ENCODE assay signal across 26 cellular contexts in the genomic region with DNA sequence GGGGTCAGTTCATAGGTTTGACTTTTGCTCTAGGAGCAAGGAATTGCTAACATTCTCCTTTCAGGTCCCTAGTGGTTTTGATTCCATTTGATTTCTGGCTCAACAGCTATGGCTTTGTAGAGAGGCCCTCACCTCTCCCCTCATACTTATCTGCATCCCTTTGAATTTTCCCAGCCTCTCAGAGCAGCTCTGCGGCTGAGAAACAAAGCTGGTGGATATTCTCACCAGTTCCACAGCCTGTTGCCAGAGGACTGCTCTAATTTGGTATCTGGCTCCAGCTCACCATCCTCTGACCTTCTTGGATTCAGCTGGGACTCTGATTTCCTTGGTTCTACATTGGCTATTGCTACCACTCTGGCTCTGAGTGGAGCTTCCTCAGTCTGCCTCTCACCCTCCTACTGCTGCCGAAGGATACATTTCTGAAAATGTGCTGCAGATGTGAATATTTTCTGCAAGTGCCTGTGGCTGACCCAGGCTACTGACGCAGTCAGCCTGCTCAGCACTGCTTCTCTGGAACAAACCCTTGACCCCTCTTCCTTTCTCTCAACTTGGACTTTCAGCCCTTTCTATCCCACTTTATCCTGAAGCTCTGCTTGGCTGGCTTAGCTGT.
DNase-seq lines count a peak whose midpoint lies in the region; ATAC-seq and TF ChIP-seq lines count a peak whose summit lies in the region.
"Had no signal": no experiment of that assay in that cellular context is flagged by ENCODE, and none has a peak within 500 bp of the region (broad histone marks: within the 10 kb centered on the region; RNA-seq: fewer than 3 reads in every experiment).

No MANE protein-coding gene starts in this region.

- no peaks in the 10 kb centered on the region for H3K4me1 Mint-ChIP-seq in naive thymus-derived CD8-positive, alpha-beta T cell
- no peaks in the 10 kb centered on the region for H3K4me1 Mint-ChIP-seq in activated naive CD4-positive, alpha-beta T cell treated with anti-CD3 and anti-CD28 coated beads for 36 hours (ENCODE audit: low read depth)
- H3K4me1 Mint-ChIP-seq: WTC11 had no signal

- intact Hi-C loops in right cardiac atrium (cut with DNase I), result no loop called here
- intact Hi-C loops in activated naive CD4-positive, alpha-beta T cell treated with anti-CD3 and anti-CD28 coated beads for 36 hours (cut with micrococcal nuclease), result no loop called here

- CTCF ChIA-PET in activated naive CD4-positive, alpha-beta T cell treated with anti-CD3 and anti-CD28 coated beads for 36 hours (lab: Charles Lee), result no interaction called here

- H3K4me1 ChIP-seq in right cardiac atrium (ENCODE audit: control insufficient read depth, insufficient read depth, low read length) (peaks cover 1% of the 10 kb centered on the region), HAP-1 (peaks cover 8% of the 10 kb centered on the region)
- H3K4me1 ChIP-seq: esophagus muscularis mucosa, SJSA1, testis had no signal

- ATAC-seq in right cardiac atrium (peak; percentile 51 to 70), GM19467 (IDR thresholded peaks at IDR 0.05; ENCODE audit: unreplicated experiment) (no peak)
- no peak for ATAC-seq in naive thymus-derived CD8-positive, alpha-beta T cell

- 31% methylated on average over 3 of the region's 3 CpGs for WGBS in right cardiac atrium

- no peaks in the 10 kb centered on the region for H3K36me3 ChIP-seq in HAP-1 (replicated peaks)
- H3K36me3 ChIP-seq: cardiac muscle cell, esophagus muscularis mucosa, SJSA1 had no signal

- H3K9me3 Mint-ChIP-seq in naive thymus-derived CD8-positive, alpha-beta T cell, result no peaks in the 10 kb centered on the region
- no peaks in the 10 kb centered on the region for H3K9me3 Mint-ChIP-seq in activated naive CD4-positive, alpha-beta T cell treated with anti-CD3 and anti-CD28 coated beads for 36 hours
- H3K9me3 Mint-ChIP-seq: activated CD4-positive, alpha-beta memory T cell treated with anti-CD3 and anti-CD28 coated beads for 36 hours; H9 had no signal

- H3K27ac Mint-ChIP-seq in naive thymus-derived CD8-positive, alpha-beta T cell, result no peak overlapping the region
- H3K27ac Mint-ChIP-seq in activated naive CD4-positive, alpha-beta T cell treated with anti-CD3 and anti-CD28 coated beads for 36 hours, result no peak overlapping the region
- H3K27ac Mint-ChIP-seq: activated CD4-positive, alpha-beta memory T cell treated with anti-CD3 and anti-CD28 coated beads for 36 hours; activated naive CD8-positive, alpha-beta T cell; H9; WTC11 had no signal

- no peak overlapping the region for H3K4me3 Mint-ChIP-seq in naive thymus-derived CD8-positive, alpha-beta T cell
- H3K4me3 Mint-ChIP-seq in activated naive CD4-positive, alpha-beta T cell treated with anti-CD3 and anti-CD28 coated beads for 36 hours, result no peak overlapping the region
- H3K4me3 Mint-ChIP-seq: activated CD4-positive, alpha-beta memory T cell treated with anti-CD3 and anti-CD28 coated beads for 36 hours; activated naive CD8-positive, alpha-beta T cell; H9; WTC11 had no signal

- POLR2A ChIA-PET in naive thymus-derived CD8-positive, alpha-beta T cell (lab: Charles Lee), result no interaction called here

- in situ Hi-C loops in HAP-1 (cut with MboI; ENCODE audit: low sequenced_read_pairs), result no loop called here

- no peak overlapping the region for H3K4me3 ChIP-seq in AG10803 (ENCODE audit: low read length)
- no peak overlapping the region for H3K4me3 ChIP-seq in right cardiac atrium (ENCODE audit: low read length)
- no peak overlapping the region for H3K4me3 ChIP-seq in HAP-1
- H3K4me3 ChIP-seq: cardiac muscle cell, esophagus muscularis mucosa, PC-9, SJSA1, skin epidermis, testis had no signal

- peaks cover 1 to 10% (median 8%) of the 10 kb centered on the region in 5 donors for H3K27me3 Mint-ChIP-seq in naive thymus-derived CD8-positive, alpha-beta T cell
- H3K27me3 Mint-ChIP-seq in activated naive CD4-positive, alpha-beta T cell treated with anti-CD3 and anti-CD28 coated beads for 36 hours (ENCODE audit: low read depth), result peaks cover 5% of the 10 kb centered on the region

- DNase-seq in AG10803 (ENCODE audit: low read depth), result peak; percentile 19
- peak; percentile 63 for DNase-seq in brain pericyte (ENCODE audit: low read depth, low spot score)
- DNase-seq in right cardiac atrium, result peak in 1 of 3 donors; percentile 57
- DNase-seq in renal cortical epithelial cell (ENCODE audit: low read depth), result peak; percentile 42
- no peak for DNase-seq in naive thymus-derived CD8-positive, alpha-beta T cell
- no peak for DNase-seq in activated naive CD4-positive, alpha-beta T cell treated with anti-CD3 and anti-CD28 coated beads for 36 hours
- DNase-seq in HAP-1 (ENCODE audit: low spot score in 2 of 2), result no peak
- DNase-seq: activated CD4-positive, alpha-beta memory T cell treated with anti-CD3 and anti-CD28 coated beads for 36 hours; effector CD4-positive, alpha-beta T cell; H9; hypothalamus; IMR-90; MM.1S; occipital lobe; PC-9; stimulated activated CD8-positive, alpha-beta memory T cell treated with anti-CD3 and anti-CD28 coated beads, Interleukin-4, amount 100 ng/mL, for 48 hours; T-helper 2 cell; testis had no signal

- TF ChIP-seq CTCF in AG10803 (conservative IDR thresholded peaks at IDR 0.05; ENCODE audit: low read length), result no peak

- peak overlapping the region; percentile 23 for H3K27ac ChIP-seq in right cardiac atrium (ENCODE audit: low read length)
- H3K27ac ChIP-seq: C4-2B, cardiac muscle cell, PC-9, SJSA1, testis had no signal

- H3K36me3 Mint-ChIP-seq in naive thymus-derived CD8-positive, alpha-beta T cell, result no peaks in the 10 kb centered on the region
- H3K36me3 Mint-ChIP-seq in activated naive CD4-positive, alpha-beta T cell treated with anti-CD3 and anti-CD28 coated beads for 36 hours (ENCODE audit: low read depth), result no peaks in the 10 kb centered on the region
- H3K36me3 Mint-ChIP-seq: activated CD4-positive, alpha-beta memory T cell treated with anti-CD3 and anti-CD28 coated beads for 36 hours; activated naive CD8-positive, alpha-beta T cell; WTC11 had no signal

- H3K9me3 ChIP-seq in right cardiac atrium (ENCODE audit: control insufficient read depth, low read length) (no peaks in the 10 kb centered on the region), HAP-1 (no peaks in the 10 kb centered on the region)
- H3K9me3 ChIP-seq: esophagus muscularis mucosa, SJSA1, testis had no signal

- H3K27me3 ChIP-seq in right cardiac atrium (ENCODE audit: control insufficient read depth, insufficient read depth) (no peaks in the 10 kb centered on the region), HAP-1 (ENCODE audit: low read depth) (no peaks in the 10 kb centered on the region)
- H3K27me3 ChIP-seq: cardiac muscle cell, esophagus muscularis mucosa, testis had no signal

Comparison
In these comparisons a context has a peak if more than half of its experiments do, and no peak if none do; other contexts are left out.
1. DNase-seq: peak in AG10803 (single experiment), brain pericyte (single experiment) and renal cortical epithelial cell (single experiment); none in naive thymus-derived CD8-positive, alpha-beta T cell (0 of 10), activated naive CD4-positive, alpha-beta T cell treated with anti-CD3 and anti-CD28 coated beads for 36 hours (single experiment) and HAP-1 (0 of 2).
2. ATAC-seq: peak in right cardiac atrium (2 of 2); none in naive thymus-derived CD8-positive, alpha-beta T cell (0 of 2) and GM19467 (single experiment).